1 cellular context compared by ENCODE assay signal in genomic region chr4:173578956-173579355, GRCh38.
TF ChIP-seq lines count a peak whose summit lies in the region.

No MANE protein-coding gene starts in this region.

TF ChIP-seq in K562, 482 proteins besides CTCF, POLR2A, EP300 and RAD21 (continued from another document):
- no peak for TF ChIP-seq STAT6 (CRISPR knock-in tag; IDR thresholded peaks at IDR 0.05)
- TF ChIP-seq, protein P1, sequence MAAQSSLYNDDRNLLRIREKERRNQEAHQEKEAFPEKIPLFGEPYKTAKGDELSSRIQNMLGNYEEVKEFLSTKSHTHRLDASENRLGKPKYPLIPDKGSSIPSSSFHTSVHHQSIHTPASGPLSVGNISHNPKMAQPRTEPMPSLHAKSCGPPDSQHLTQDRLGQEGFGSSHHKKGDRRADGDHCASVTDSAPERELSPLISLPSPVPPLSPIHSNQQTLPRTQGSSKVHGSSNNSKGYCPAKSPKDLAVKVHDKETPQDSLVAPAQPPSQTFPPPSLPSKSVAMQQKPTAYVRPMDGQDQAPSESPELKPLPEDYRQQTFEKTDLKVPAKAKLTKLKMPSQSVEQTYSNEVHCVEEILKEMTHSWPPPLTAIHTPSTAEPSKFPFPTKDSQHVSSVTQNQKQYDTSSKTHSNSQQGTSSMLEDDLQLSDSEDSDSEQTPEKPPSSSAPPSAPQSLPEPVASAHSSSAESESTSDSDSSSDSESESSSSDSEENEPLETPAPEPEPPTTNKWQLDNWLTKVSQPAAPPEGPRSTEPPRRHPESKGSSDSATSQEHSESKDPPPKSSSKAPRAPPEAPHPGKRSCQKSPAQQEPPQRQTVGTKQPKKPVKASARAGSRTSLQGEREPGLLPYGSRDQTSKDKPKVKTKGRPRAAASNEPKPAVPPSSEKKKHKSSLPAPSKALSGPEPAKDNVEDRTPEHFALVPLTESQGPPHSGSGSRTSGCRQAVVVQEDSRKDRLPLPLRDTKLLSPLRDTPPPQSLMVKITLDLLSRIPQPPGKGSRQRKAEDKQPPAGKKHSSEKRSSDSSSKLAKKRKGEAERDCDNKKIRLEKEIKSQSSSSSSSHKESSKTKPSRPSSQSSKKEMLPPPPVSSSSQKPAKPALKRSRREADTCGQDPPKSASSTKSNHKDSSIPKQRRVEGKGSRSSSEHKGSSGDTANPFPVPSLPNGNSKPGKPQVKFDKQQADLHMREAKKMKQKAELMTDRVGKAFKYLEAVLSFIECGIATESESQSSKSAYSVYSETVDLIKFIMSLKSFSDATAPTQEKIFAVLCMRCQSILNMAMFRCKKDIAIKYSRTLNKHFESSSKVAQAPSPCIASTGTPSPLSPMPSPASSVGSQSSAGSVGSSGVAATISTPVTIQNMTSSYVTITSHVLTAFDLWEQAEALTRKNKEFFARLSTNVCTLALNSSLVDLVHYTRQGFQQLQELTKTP (IDR thresholded peaks at IDR 0.05; ENCODE audit: low read depth in 1 of 2, partially characterized antibody in 2 of 2), result no peak
- TF ChIP-seq, protein P2, sequence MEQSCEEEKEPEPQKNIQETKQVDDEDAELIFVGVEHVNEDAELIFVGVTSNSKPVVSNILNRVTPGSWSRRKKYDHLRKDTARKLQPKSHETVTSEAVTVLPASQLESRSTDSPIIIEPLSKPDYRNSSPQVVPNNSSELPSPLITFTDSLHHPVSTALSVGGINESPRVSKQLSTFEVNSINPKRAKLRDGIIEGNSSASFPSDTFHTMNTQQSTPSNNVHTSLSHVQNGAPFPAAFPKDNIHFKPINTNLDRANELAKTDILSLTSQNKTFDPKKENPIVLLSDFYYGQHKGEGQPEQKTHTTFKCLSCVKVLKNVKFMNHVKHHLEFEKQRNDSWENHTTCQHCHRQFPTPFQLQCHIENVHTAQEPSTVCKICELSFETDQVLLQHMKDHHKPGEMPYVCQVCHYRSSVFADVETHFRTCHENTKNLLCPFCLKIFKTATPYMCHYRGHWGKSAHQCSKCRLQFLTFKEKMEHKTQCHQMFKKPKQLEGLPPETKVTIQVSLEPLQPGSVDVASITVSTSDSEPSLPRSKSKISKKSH (CRISPR knock-in tag; IDR thresholded peaks at IDR 0.05), result no peak
- no peak for TF ChIP-seq MIER1 (IDR thresholded peaks at IDR 0.05; ENCODE audit: low read depth)
- no peak for TF ChIP-seq NR2F6 (CRISPR knock-in tag; IDR thresholded peaks at IDR 0.05)
- TF ChIP-seq ZFPM2 (CRISPR knock-in tag; IDR thresholded peaks at IDR 0.05), result no peak
- TF ChIP-seq ZNF668 (CRISPR knock-in tag; IDR thresholded peaks at IDR 0.05), result no peak
